In the genomic region with DNA sequence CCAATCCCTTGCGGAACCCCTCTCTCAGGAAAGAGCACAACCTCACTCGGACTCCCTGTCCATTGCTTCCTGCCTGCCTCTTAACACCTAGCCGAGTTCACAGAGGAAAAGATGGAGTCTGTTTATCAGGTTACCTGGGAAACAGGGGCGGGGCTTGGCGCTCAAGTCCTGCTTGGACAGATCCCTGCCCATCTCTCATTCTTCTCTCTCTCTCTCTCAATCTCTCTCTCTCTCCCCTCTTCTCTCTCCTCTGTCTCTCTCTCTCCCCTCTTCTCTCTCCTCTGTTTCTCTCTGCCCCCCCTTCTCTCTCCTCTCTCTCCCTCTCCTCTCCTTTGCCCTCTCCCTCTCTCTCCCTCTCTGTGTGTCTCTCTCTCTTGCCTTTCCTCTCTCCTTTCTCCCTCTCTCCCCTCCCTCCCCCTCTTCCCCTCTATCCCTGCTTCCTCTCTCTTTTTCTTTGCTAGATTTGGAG, we compare ENCODE assay signal across 1 cellular context.
A peak's percentile ranks its signal among the peaks of the same experiment; 100 is the strongest.
TF ChIP-seq lines count a peak whose summit lies in the region.

EFHB (minus strand) TSS at position 120 of the 469 bp plus-strand sequence. CDS start 199 bp downstream, outside the sequence.

TF ChIP-seq in K562, 482 proteins besides CTCF, POLR2A, EP300 and RAD21 (continued from another document):
- TF ChIP-seq, protein P1, sequence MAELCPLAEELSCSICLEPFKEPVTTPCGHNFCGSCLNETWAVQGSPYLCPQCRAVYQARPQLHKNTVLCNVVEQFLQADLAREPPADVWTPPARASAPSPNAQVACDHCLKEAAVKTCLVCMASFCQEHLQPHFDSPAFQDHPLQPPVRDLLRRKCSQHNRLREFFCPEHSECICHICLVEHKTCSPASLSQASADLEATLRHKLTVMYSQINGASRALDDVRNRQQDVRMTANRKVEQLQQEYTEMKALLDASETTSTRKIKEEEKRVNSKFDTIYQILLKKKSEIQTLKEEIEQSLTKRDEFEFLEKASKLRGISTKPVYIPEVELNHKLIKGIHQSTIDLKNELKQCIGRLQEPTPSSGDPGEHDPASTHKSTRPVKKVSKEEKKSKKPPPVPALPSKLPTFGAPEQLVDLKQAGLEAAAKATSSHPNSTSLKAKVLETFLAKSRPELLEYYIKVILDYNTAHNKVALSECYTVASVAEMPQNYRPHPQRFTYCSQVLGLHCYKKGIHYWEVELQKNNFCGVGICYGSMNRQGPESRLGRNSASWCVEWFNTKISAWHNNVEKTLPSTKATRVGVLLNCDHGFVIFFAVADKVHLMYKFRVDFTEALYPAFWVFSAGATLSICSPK (IDR thresholded peaks at IDR 0.05; ENCODE audit: borderline replicate concordance) = peak; percentile 96; the same call in 1 of the 2 replicates
- TF ChIP-seq NFXL1 (CRISPR knock-in tag; IDR thresholded peaks at IDR 0.05) (no peak), ZNF436 (CRISPR knock-in tag; IDR thresholded peaks at IDR 0.05) (no peak), RHOXF2B (CRISPR knock-in tag; conservative IDR thresholded peaks at IDR 0.05) (no peak), TGIF2 (CRISPR knock-in tag; IDR thresholded peaks at IDR 0.05) (no peak), POLR2AphosphoS2 (IDR thresholded peaks at IDR 0.05; ENCODE audit: low read length) (no peak), FOXJ3 (CRISPR knock-in tag; IDR thresholded peaks at IDR 0.05) (peak; percentile 96), MIER1 (IDR thresholded peaks at IDR 0.05; ENCODE audit: low read depth) (peak; percentile 78), TRIM28 (IDR thresholded peaks at IDR 0.05) (peak; percentile 56; the same call in 1 of the 2 replicates), PTBP1 (IDR thresholded peaks at IDR 0.05; ENCODE audit: low read depth, low read length) (peak; percentile 74; the same call in 1 of the 2 replicates), MXI1 (IDR thresholded peaks at IDR 0.05; ENCODE audit: low read depth, low read length) (0 out of 2 replicates have a peak, but pooled peaks have one; percentile 34), TSC22D4 (tag; IDR thresholded peaks at IDR 0.05) (0 out of 2 replicates have a peak, but pooled peaks have one; percentile 24), ZEB2 (IDR thresholded peaks at IDR 0.05) (peak; percentile 65), SUPT5H (IDR thresholded peaks at IDR 0.05) (peak; percentile 48; the same call in 1 of the 2 replicates), ZNF407 (IDR thresholded peaks at IDR 0.05; ENCODE audit: low read depth) (peak; percentile 55; the same call in 1 of the 2 replicates), EP400 (IDR thresholded peaks at IDR 0.05) (peak; percentile 43; the same call in 1 of the 2 replicates), ESRRB (CRISPR knock-in tag; IDR thresholded peaks at IDR 0.05; ENCODE audit: borderline replicate concordance) (no peak), RFX1 (IDR thresholded peaks at IDR 0.05) (peak; percentile 95), NR1H2 (CRISPR knock-in tag; IDR thresholded peaks at IDR 0.05) (no peak), SMAD3 (CRISPR knock-in tag; conservative IDR thresholded peaks at IDR 0.05) (no peak), ATF1 (CRISPR knock-in tag; IDR thresholded peaks at IDR 0.05) (no peak), ATF1 (tag; IDR thresholded peaks at IDR 0.05) (no peak), SMARCE1 (IDR thresholded peaks at IDR 0.05) (peak; percentile 70), KDM1A (IDR thresholded peaks at IDR 0.05) (peak; percentile 69 to 76), E2F3 (CRISPR knock-in tag; IDR thresholded peaks at IDR 0.05) (no peak), GTF3C2 (IDR thresholded peaks at IDR 0.05; ENCODE audit: borderline replicate concordance, extremely low read depth, insufficient read length) (no peak)
- TF ChIP-seq, protein P2, sequence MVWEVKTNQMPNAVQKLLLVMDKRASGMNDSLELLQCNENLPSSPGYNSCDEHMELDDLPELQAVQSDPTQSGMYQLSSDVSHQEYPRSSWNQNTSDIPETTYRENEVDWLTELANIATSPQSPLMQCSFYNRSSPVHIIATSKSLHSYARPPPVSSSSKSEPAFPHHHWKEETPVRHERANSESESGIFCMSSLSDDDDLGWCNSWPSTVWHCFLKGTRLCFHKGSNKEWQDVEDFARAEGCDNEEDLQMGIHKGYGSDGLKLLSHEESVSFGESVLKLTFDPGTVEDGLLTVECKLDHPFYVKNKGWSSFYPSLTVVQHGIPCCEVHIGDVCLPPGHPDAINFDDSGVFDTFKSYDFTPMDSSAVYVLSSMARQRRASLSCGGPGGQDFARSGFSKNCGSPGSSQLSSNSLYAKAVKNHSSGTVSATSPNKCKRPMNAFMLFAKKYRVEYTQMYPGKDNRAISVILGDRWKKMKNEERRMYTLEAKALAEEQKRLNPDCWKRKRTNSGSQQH (CRISPR knock-in tag; IDR thresholded peaks at IDR 0.05) = peak; percentile 90
- TF ChIP-seq, protein P3, sequence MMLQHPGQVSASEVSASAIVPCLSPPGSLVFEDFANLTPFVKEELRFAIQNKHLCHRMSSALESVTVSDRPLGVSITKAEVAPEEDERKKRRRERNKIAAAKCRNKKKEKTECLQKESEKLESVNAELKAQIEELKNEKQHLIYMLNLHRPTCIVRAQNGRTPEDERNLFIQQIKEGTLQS (IDR thresholded peaks at IDR 0.05) = no peak
- TF ChIP-seq, protein P3 (CRISPR knock-in tag; conservative IDR thresholded peaks at IDR 0.05) = no peak
- TF ChIP-seq, protein P4, sequence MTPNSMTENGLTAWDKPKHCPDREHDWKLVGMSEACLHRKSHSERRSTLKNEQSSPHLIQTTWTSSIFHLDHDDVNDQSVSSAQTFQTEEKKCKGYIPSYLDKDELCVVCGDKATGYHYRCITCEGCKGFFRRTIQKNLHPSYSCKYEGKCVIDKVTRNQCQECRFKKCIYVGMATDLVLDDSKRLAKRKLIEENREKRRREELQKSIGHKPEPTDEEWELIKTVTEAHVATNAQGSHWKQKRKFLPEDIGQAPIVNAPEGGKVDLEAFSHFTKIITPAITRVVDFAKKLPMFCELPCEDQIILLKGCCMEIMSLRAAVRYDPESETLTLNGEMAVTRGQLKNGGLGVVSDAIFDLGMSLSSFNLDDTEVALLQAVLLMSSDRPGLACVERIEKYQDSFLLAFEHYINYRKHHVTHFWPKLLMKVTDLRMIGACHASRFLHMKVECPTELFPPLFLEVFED (CRISPR knock-in tag; conservative IDR thresholded peaks at IDR 0.05) = peak; percentile 96
